Comparison of ENCODE assay signal across 7 cellular contexts in genomic region chr21:31654821-31655220, GRCh38. TPM values are rescaled to one million over a fixed set of nuclear protein-coding genes. Genes with fewer than 3 reads are reported as not detected.
DNase-seq lines count a peak whose midpoint lies in the region; ATAC-seq and TF ChIP-seq lines count a peak whose summit lies in the region.
"Not testable (repeated sequence)": the region's sequence is repeated elsewhere in the genome, so short reads cannot be mapped to it uniquely, and the experiment has no call there.

No MANE protein-coding gene starts in this region.

- ATAC-seq in CD8-positive, alpha-beta T cell; activated T-cell treated with anti-CD3 and anti-CD28 coated beads, Interleukin-2, amount 50 U/mL, for 72 hours (replicated peaks in 1 of 2); activated naive CD8-positive, alpha-beta T cell treated with anti-CD3 and anti-CD28 coated beads, Interleukin-2, amount 10 ng/mL, durations not matched to agents 7 days and 5 days (ENCODE audit: low read depth): not testable (repeated sequence)

- TF ChIP-seq CTCF in CD8-positive, alpha-beta T cell (IDR thresholded peaks at IDR 0.05); Peyer's patch (IDR thresholded peaks at IDR 0.05); endothelial cell (IDR thresholded peaks at IDR 0.05; ENCODE audit: unreplicated experiment); neural crest cell (conservative IDR thresholded peaks at IDR 0.05): not testable (repeated sequence)

- H3K27ac ChIP-seq in CD8-positive, alpha-beta T cell (ENCODE audit: low read depth, low read length), result peak overlapping the region; percentile 32
- H3K27ac ChIP-seq in Peyer's patch, result peak overlapping the region in 1 of 4 donors; percentile 42

- TF ChIP-seq POLR2A in Peyer's patch (IDR thresholded peaks at IDR 0.05), result not testable (repeated sequence)

- H3K27me3 Mint-ChIP-seq in CD8-positive, alpha-beta T cell (ENCODE audit: low read depth); activated CD4-positive, alpha-beta T cell treated with anti-CD3 and anti-CD28 coated beads, Interleukin-2, amount 10 ng/mL, durations not matched to agents 7 days and 5 days; activated T-cell treated with anti-CD3 and anti-CD28 coated beads, Interleukin-2, amount 50 U/mL, for 72 hours (ENCODE audit: low read depth); activated naive CD8-positive, alpha-beta T cell treated with anti-CD3 and anti-CD28 coated beads, Interleukin-2, amount 10 ng/mL, durations not matched to agents 7 days and 5 days; endothelial cell (ENCODE audit: unreplicated experiment); neural crest cell (ENCODE audit: low read depth): not testable (repeated sequence)

- H3K4me3 Mint-ChIP-seq in CD8-positive, alpha-beta T cell, result peak overlapping the region; percentile 91
- H3K4me3 Mint-ChIP-seq in activated CD4-positive, alpha-beta T cell treated with anti-CD3 and anti-CD28 coated beads, Interleukin-2, amount 10 ng/mL, durations not matched to agents 7 days and 5 days, result peak overlapping the region; percentile 49
- peak overlapping the region; percentile 77 to 83 for H3K4me3 Mint-ChIP-seq in activated T-cell treated with anti-CD3 and anti-CD28 coated beads, Interleukin-2, amount 50 U/mL, for 72 hours
- H3K4me3 Mint-ChIP-seq in activated naive CD8-positive, alpha-beta T cell treated with anti-CD3 and anti-CD28 coated beads, Interleukin-2, amount 10 ng/mL, durations not matched to agents 7 days and 5 days, result peak overlapping the region; percentile 83
- not testable (repeated sequence) for H3K4me3 Mint-ChIP-seq in endothelial cell (ENCODE audit: unreplicated experiment)
- peak overlapping the region; percentile 42 for H3K4me3 Mint-ChIP-seq in neural crest cell

- CTCF ChIA-PET in CD8-positive, alpha-beta T cell (lab: Charles Lee), result interaction anchor here (0.6 to 1.3 kb wide), 2 partner anchors 74 to 459 kb away, joined by 3 to 4 read pairs; no protein-coding TSS in a partner anchor
- CTCF ChIA-PET in activated CD4-positive, alpha-beta T cell treated with anti-CD3 and anti-CD28 coated beads, Interleukin-2, amount 10 ng/mL, durations not matched to agents 7 days and 5 days (lab: Charles Lee), result not testable (repeated sequence)

- not testable (repeated sequence) for H3K9me3 ChIP-seq in CD8-positive, alpha-beta T cell (ENCODE audit: low read length); Peyer's patch

- not testable (repeated sequence) for H3K9me3 Mint-ChIP-seq in CD8-positive, alpha-beta T cell; activated CD4-positive, alpha-beta T cell treated with anti-CD3 and anti-CD28 coated beads, Interleukin-2, amount 10 ng/mL, durations not matched to agents 7 days and 5 days; activated T-cell treated with anti-CD3 and anti-CD28 coated beads, Interleukin-2, amount 50 U/mL, for 72 hours; activated naive CD8-positive, alpha-beta T cell treated with anti-CD3 and anti-CD28 coated beads, Interleukin-2, amount 10 ng/mL, durations not matched to agents 7 days and 5 days; endothelial cell (ENCODE audit: unreplicated experiment)
- peaks cover 15% of the 10 kb centered on the region for H3K9me3 Mint-ChIP-seq in neural crest cell

- H3K27ac Mint-ChIP-seq in CD8-positive, alpha-beta T cell, result peak overlapping the region; percentile 97
- H3K27ac Mint-ChIP-seq in activated CD4-positive, alpha-beta T cell treated with anti-CD3 and anti-CD28 coated beads, Interleukin-2, amount 10 ng/mL, durations not matched to agents 7 days and 5 days, result peak overlapping the region; percentile 78
- H3K27ac Mint-ChIP-seq in activated T-cell treated with anti-CD3 and anti-CD28 coated beads, Interleukin-2, amount 50 U/mL, for 72 hours, result peak overlapping the region; percentile 1
- H3K27ac Mint-ChIP-seq in activated naive CD8-positive, alpha-beta T cell treated with anti-CD3 and anti-CD28 coated beads, Interleukin-2, amount 10 ng/mL, durations not matched to agents 7 days and 5 days, result peak overlapping the region; percentile 94
- H3K27ac Mint-ChIP-seq in endothelial cell (ENCODE audit: unreplicated experiment), result peak overlapping the region; percentile 61
- peak overlapping the region; percentile 24 for H3K27ac Mint-ChIP-seq in neural crest cell (ENCODE audit: unreplicated experiment)

- intact Hi-C loops in CD8-positive, alpha-beta T cell (cut with DNase I, micrococcal nuclease), result loop anchor here in 1 of 2 experiments (5.0 to 10.0 kb wide), 2 partner anchors 622 to 740 kb away; partner anchors contain the start of genes MIS18A and URB1

- peaks cover 32% of the 10 kb centered on the region for H3K4me1 Mint-ChIP-seq in CD8-positive, alpha-beta T cell (ENCODE audit: low read depth)
- H3K4me1 Mint-ChIP-seq in activated CD4-positive, alpha-beta T cell treated with anti-CD3 and anti-CD28 coated beads, Interleukin-2, amount 10 ng/mL, durations not matched to agents 7 days and 5 days, result peaks cover 29% of the 10 kb centered on the region
- H3K4me1 Mint-ChIP-seq in activated T-cell treated with anti-CD3 and anti-CD28 coated beads, Interleukin-2, amount 50 U/mL, for 72 hours (ENCODE audit: low read depth), result peaks cover 35% of the 10 kb centered on the region
- peaks cover 22% of the 10 kb centered on the region for H3K4me1 Mint-ChIP-seq in activated naive CD8-positive, alpha-beta T cell treated with anti-CD3 and anti-CD28 coated beads, Interleukin-2, amount 10 ng/mL, durations not matched to agents 7 days and 5 days
- H3K4me1 Mint-ChIP-seq in endothelial cell (ENCODE audit: unreplicated experiment); neural crest cell: not testable (repeated sequence)

- H3K27me3 ChIP-seq in CD8-positive, alpha-beta T cell (ENCODE audit: insufficient read depth, low read length); Peyer's patch: not testable (repeated sequence)

- peak in 3 of 7 experiments; percentile 22 to 60 (median 25) for DNase-seq in CD8-positive, alpha-beta T cell
- not testable (repeated sequence) for DNase-seq in Peyer's patch; activated CD4-positive, alpha-beta T cell treated with anti-CD3 and anti-CD28 coated beads, Interleukin-2, amount 10 ng/mL, durations not matched to agents 7 days and 5 days; endothelial cell (ENCODE audit: low spot score); neural crest cell (ENCODE audit: low read depth, low spot score)
- DNase-seq in activated T-cell treated with anti-CD3 and anti-CD28 coated beads, Interleukin-2, amount 50 U/mL, for 72 hours, result peak in 1 of 2 donors; percentile 27
- peak; percentile 49 for DNase-seq in activated naive CD8-positive, alpha-beta T cell treated with anti-CD3 and anti-CD28 coated beads, Interleukin-2, amount 10 ng/mL, durations not matched to agents 7 days and 5 days

- peak overlapping the region; percentile 40 for H3K4me3 ChIP-seq in CD8-positive, alpha-beta T cell (ENCODE audit: low read depth, low read length)
- H3K4me3 ChIP-seq in Peyer's patch, result peak overlapping the region in 3 of 4 donors; percentile 2 to 19 (median 12)

- H3K36me3 ChIP-seq in CD8-positive, alpha-beta T cell (ENCODE audit: insufficient read depth, low read length); Peyer's patch: not testable (repeated sequence)

- H3K4me1 ChIP-seq in CD8-positive, alpha-beta T cell (ENCODE audit: insufficient read depth, low read length), result peaks cover 15% of the 10 kb centered on the region
- peaks cover 0 to 16% (median 0%) of the 10 kb centered on the region in 4 donors for H3K4me1 ChIP-seq in Peyer's patch

- POLR2A ChIA-PET in CD8-positive, alpha-beta T cell (lab: Charles Lee), result interaction anchor here (1.0 to 1.5 kb wide), 3 partner anchors 59 to 958 kb away, joined by 3 to 5 read pairs (median 3); partner anchors contain the start of gene CFAP298
- POLR2A ChIA-PET in activated CD4-positive, alpha-beta T cell treated with anti-CD3 and anti-CD28 coated beads, Interleukin-2, amount 10 ng/mL, durations not matched to agents 7 days and 5 days (lab: Charles Lee), result interaction anchor here (0.6 kb wide), 1 partner anchor 12 kb away, joined by 3 read pairs; no protein-coding TSS in a partner anchor
- POLR2A ChIA-PET in activated naive CD8-positive, alpha-beta T cell treated with anti-CD3 and anti-CD28 coated beads, Interleukin-2, amount 10 ng/mL, durations not matched to agents 7 days and 5 days (lab: Charles Lee), result interaction anchor here (0.7 kb wide), 1 partner anchor 71 kb away, joined by 4 read pairs; no protein-coding TSS in a partner anchor

- not testable (repeated sequence) for H3K36me3 Mint-ChIP-seq in CD8-positive, alpha-beta T cell; activated CD4-positive, alpha-beta T cell treated with anti-CD3 and anti-CD28 coated beads, Interleukin-2, amount 10 ng/mL, durations not matched to agents 7 days and 5 days (ENCODE audit: low read depth); activated T-cell treated with anti-CD3 and anti-CD28 coated beads, Interleukin-2, amount 50 U/mL, for 72 hours (ENCODE audit: insufficient read depth in 2 of 2); activated naive CD8-positive, alpha-beta T cell treated with anti-CD3 and anti-CD28 coated beads, Interleukin-2, amount 10 ng/mL, durations not matched to agents 7 days and 5 days; neural crest cell (ENCODE audit: low read depth)
- peaks cover 14% of the 10 kb centered on the region for H3K36me3 Mint-ChIP-seq in endothelial cell (ENCODE audit: low read depth, unreplicated experiment)

RNA-seq across cellular contexts. Expression of gene SOD1, which starts 4.7 kb away (rescaled TPM):
- 100 to 1,000 TPM; 125 to 140 TPM for total RNA-seq in CD8-positive, alpha-beta T cell
- 100 to 1,000 TPM; 102 to 304 (median 219) TPM for total RNA-seq in Peyer's patch
- total RNA-seq in activated CD4-positive, alpha-beta T cell treated with anti-CD3 and anti-CD28 coated beads, Interleukin-2, amount 10 ng/mL, durations not matched to agents 7 days and 5 days, result 100 to 1,000 TPM; 223 to 231 TPM
- 100 to 1,000 TPM; 106 to 114 TPM for total RNA-seq in activated T-cell treated with anti-CD3 and anti-CD28 coated beads, Interleukin-2, amount 50 U/mL, for 72 hours
- 100 to 1,000 TPM; 206 to 215 TPM for total RNA-seq in activated naive CD8-positive, alpha-beta T cell treated with anti-CD3 and anti-CD28 coated beads, Interleukin-2, amount 10 ng/mL, durations not matched to agents 7 days and 5 days
- 145 TPM for total RNA-seq in endothelial cell (ENCODE audit: unreplicated experiment)
- total RNA-seq in neural crest cell, result 234 and 241 TPM in 2 replicates

Comparison
In these comparisons a context has a peak if more than half of its experiments do, and no peak if none do; other contexts are left out.
1. H3K27ac Mint-ChIP-seq: peak in every context shown above with its lines; median percentile 97 in CD8-positive, alpha-beta T cell; 94 in activated naive CD8-positive, alpha-beta T cell treated with anti-CD3 and anti-CD28 coated beads, Interleukin-2, amount 10 ng/mL, durations not matched to agents 7 days and 5 days; 78 in activated CD4-positive, alpha-beta T cell treated with anti-CD3 and anti-CD28 coated beads, Interleukin-2, amount 10 ng/mL, durations not matched to agents 7 days and 5 days; 61 in endothelial cell; 24 in neural crest cell; 1 in activated T-cell treated with anti-CD3 and anti-CD28 coated beads, Interleukin-2, amount 50 U/mL, for 72 hours.